In the genomic region with DNA sequence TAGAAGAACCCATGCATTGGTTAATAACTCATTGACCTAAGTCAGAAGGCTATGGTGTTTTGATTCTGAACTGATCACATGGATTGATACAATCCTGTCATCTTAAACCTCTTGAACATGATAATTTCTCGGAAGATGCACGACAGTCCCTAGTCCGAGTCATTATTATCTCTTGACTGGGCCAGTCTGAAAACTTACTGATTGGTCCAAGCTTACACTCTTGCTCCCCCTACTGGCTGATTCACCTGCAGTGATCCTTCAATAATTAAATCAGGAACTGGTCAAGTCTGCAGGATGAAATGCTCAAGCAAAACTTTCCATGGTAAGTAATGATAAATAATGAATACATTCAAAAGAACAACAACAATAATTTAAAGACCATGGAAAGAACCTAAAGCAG, we compare ENCODE assay signal across 9 cellular contexts.
A peak's percentile ranks its signal among the peaks of the same experiment; 100 is the strongest.
DNase-seq lines count a peak whose midpoint lies in the region; ATAC-seq and TF ChIP-seq lines count a peak whose summit lies in the region.
"Had no signal": no experiment of that assay in that cellular context is flagged by ENCODE, and none has a peak within 500 bp of the region (broad histone marks: within the 10 kb centered on the region; RNA-seq: fewer than 3 reads in every experiment).

No MANE protein-coding gene starts in this region.

- H3K4me2 ChIP-seq in Loucy (ENCODE audit: low read depth, low read length, poor library complexity, severe bottlenecking) = no peak overlapping the region
- no peak overlapping the region for H3K4me2 ChIP-seq in SU-DHL-6 (ENCODE audit: low read depth, low read length, poor library complexity, severe bottlenecking)

- H4K20me1 ChIP-seq in Loucy (ENCODE audit: insufficient read depth, low read length, poor library complexity, severe bottlenecking) (no peaks in the 10 kb centered on the region), SU-DHL-6 (ENCODE audit: low read depth, low read length) (no peaks in the 10 kb centered on the region)

- no peaks in the 10 kb centered on the region for H3K4me1 ChIP-seq in Loucy (ENCODE audit: insufficient read depth, low read length, poor library complexity, severe bottlenecking)

- H2AFZ ChIP-seq in Loucy (ENCODE audit: low read length) = no peak overlapping the region
- no peak overlapping the region for H2AFZ ChIP-seq in SU-DHL-6 (ENCODE audit: low read depth, low read length, severe bottlenecking)

- H3K27me3 Mint-ChIP-seq in activated T-cell treated with anti-CD3 and anti-CD28 coated beads, Interleukin-2, amount 50 U/mL, for 72 hours (ENCODE audit: low read depth) = no peaks in the 10 kb centered on the region
- H3K27me3 Mint-ChIP-seq in activated T-cell treated with anti-CD3 and anti-CD28 coated beads, Interleukin-2, amount 50 U/mL, for 4 hours (ENCODE audit: low read depth) = no peaks in the 10 kb centered on the region

- H3K27me3 ChIP-seq in Loucy (ENCODE audit: insufficient read depth, low read length, poor library complexity, severe bottlenecking) = no peaks in the 10 kb centered on the region
- no peaks in the 10 kb centered on the region for H3K27me3 ChIP-seq in SU-DHL-6 (ENCODE audit: low read length)

- no peak overlapping the region for H3K4me3 Mint-ChIP-seq in activated T-cell treated with anti-CD3 and anti-CD28 coated beads, Interleukin-2, amount 50 U/mL, for 72 hours
- H3K4me3 Mint-ChIP-seq in activated T-cell treated with anti-CD3 and anti-CD28 coated beads, Interleukin-2, amount 50 U/mL, for 4 hours = no peak overlapping the region
- H3K4me3 Mint-ChIP-seq: dendritic cell treated with granulocyte-macrophage colony-stimulating factor and Interleukin-4, amounts not matched to agents 40 ng/mL and 50 ng/mL, for 4 days had no signal

- H3K36me3 Mint-ChIP-seq in activated T-cell treated with anti-CD3 and anti-CD28 coated beads, Interleukin-2, amount 50 U/mL, for 72 hours (ENCODE audit: insufficient read depth in 2 of 2) = peaks cover 2 to 3% of the 10 kb centered on the region in 2 donors
- no peaks in the 10 kb centered on the region for H3K36me3 Mint-ChIP-seq in activated T-cell treated with anti-CD3 and anti-CD28 coated beads, Interleukin-2, amount 50 U/mL, for 4 hours (ENCODE audit: insufficient read depth)

- H3K9me3 ChIP-seq in Loucy (ENCODE audit: insufficient read depth, low read depth, low read length) = no peaks in the 10 kb centered on the region
- H3K9me3 ChIP-seq in SU-DHL-6 (ENCODE audit: insufficient read depth, low read length) = no peaks in the 10 kb centered on the region

- no peak for ATAC-seq in activated T-cell treated with anti-CD3 and anti-CD28 coated beads, Interleukin-2, amount 50 U/mL, for 72 hours (replicated peaks in 1 of 2)
- no peak for ATAC-seq in activated T-cell treated with anti-CD3 and anti-CD28 coated beads, Interleukin-2, amount 50 U/mL, for 4 hours
- ATAC-seq in GM21723 (IDR thresholded peaks at IDR 0.05; ENCODE audit: unreplicated experiment) = peak; percentile 71

- H3K79me2 ChIP-seq in Loucy (ENCODE audit: insufficient read depth, low read length) (no peaks in the 10 kb centered on the region), SU-DHL-6 (ENCODE audit: insufficient read depth, low read length) (no peaks in the 10 kb centered on the region)

- H3F3A ChIP-seq in Loucy (ENCODE audit: low read depth) = no peaks in the 10 kb centered on the region
- no peaks in the 10 kb centered on the region for H3F3A ChIP-seq in SU-DHL-6 (ENCODE audit: insufficient read depth)

- H3K9ac ChIP-seq in Loucy (ENCODE audit: low read depth, low read length, poor library complexity, severe bottlenecking) = no peak overlapping the region
- no peak overlapping the region for H3K9ac ChIP-seq in SU-DHL-6 (ENCODE audit: low read length)

- TF ChIP-seq CTCF in Loucy (conservative IDR thresholded peaks at IDR 0.05; ENCODE audit: low read length) = peak; percentile 82
- peak; percentile 91 for TF ChIP-seq CTCF in SU-DHL-6 (IDR thresholded peaks at IDR 0.05; ENCODE audit: insufficient read depth, low read length, poor library complexity, severe bottlenecking)

- peak; percentile 1 to 23 for DNase-seq in activated T-cell treated with anti-CD3 and anti-CD28 coated beads, Interleukin-2, amount 50 U/mL, for 72 hours
- no peak for DNase-seq in activated T-cell treated with anti-CD3 and anti-CD28 coated beads, Interleukin-2, amount 50 U/mL, for 4 hours
- DNase-seq in globus pallidus (ENCODE audit: low spot score) (peak; percentile 54), renal cortical epithelial cell (ENCODE audit: low read depth) (peak; percentile 71)
- DNase-seq in NK-92 treated with Interleukin-12 subunit alpha and Interleukin-12 subunit beta, amount 100 ng/mL, for 24 hours (lab: John Stamatoyannopoulos, UW) = no peak

- no peaks in the 10 kb centered on the region for H3K4me1 Mint-ChIP-seq in activated T-cell treated with anti-CD3 and anti-CD28 coated beads, Interleukin-2, amount 50 U/mL, for 72 hours (ENCODE audit: low read depth)
- no peaks in the 10 kb centered on the region for H3K4me1 Mint-ChIP-seq in activated T-cell treated with anti-CD3 and anti-CD28 coated beads, Interleukin-2, amount 50 U/mL, for 4 hours (ENCODE audit: low read depth)

- H3K27ac ChIP-seq in SU-DHL-6 (ENCODE audit: low read depth, low read length) = no peak overlapping the region

- H3K4me3 ChIP-seq in Loucy (ENCODE audit: low read length, poor library complexity, severe bottlenecking) (no peak overlapping the region), SU-DHL-6 (ENCODE audit: insufficient read depth, low read length, poor library complexity, severe bottlenecking) (no peak overlapping the region)

- no peak overlapping the region for H3K27ac Mint-ChIP-seq in activated T-cell treated with anti-CD3 and anti-CD28 coated beads, Interleukin-2, amount 50 U/mL, for 72 hours
- H3K27ac Mint-ChIP-seq: dendritic cell treated with granulocyte-macrophage colony-stimulating factor and Interleukin-4, amounts not matched to agents 40 ng/mL and 50 ng/mL, for 4 days had no signal

- peaks cover 0 to 2% of the 10 kb centered on the region in 2 donors for H3K9me3 Mint-ChIP-seq in activated T-cell treated with anti-CD3 and anti-CD28 coated beads, Interleukin-2, amount 50 U/mL, for 72 hours
- H3K9me3 Mint-ChIP-seq in activated T-cell treated with anti-CD3 and anti-CD28 coated beads, Interleukin-2, amount 50 U/mL, for 4 hours = no peaks in the 10 kb centered on the region
- H3K9me3 Mint-ChIP-seq: dendritic cell treated with granulocyte-macrophage colony-stimulating factor and Interleukin-4, amounts not matched to agents 40 ng/mL and 50 ng/mL, for 4 days had no signal

- H3K36me3 ChIP-seq in Loucy (ENCODE audit: insufficient read depth, low read length) = no peaks in the 10 kb centered on the region
- no peaks in the 10 kb centered on the region for H3K36me3 ChIP-seq in SU-DHL-6 (ENCODE audit: low read length)

- H3K9me2 ChIP-seq in Loucy (replicated peaks; ENCODE audit: low read depth, low read length) = no peaks in the 10 kb centered on the region
- H3K9me2 ChIP-seq in SU-DHL-6 (replicated peaks; ENCODE audit: insufficient read depth, low read length) = no peaks in the 10 kb centered on the region

Comparison
In these comparisons a context has a peak if more than half of its experiments do, and no peak if none do; other contexts are left out.
1. DNase-seq: peak in activated T-cell treated with anti-CD3 and anti-CD28 coated beads, Interleukin-2, amount 50 U/mL, for 72 hours (2 of 2), globus pallidus (single experiment) and renal cortical epithelial cell (single experiment); none in activated T-cell treated with anti-CD3 and anti-CD28 coated beads, Interleukin-2, amount 50 U/mL, for 4 hours (single experiment) and NK-92 treated with Interleukin-12 subunit alpha and Interleukin-12 subunit beta, amount 100 ng/mL, for 24 hours (single experiment).